ENCODE assay signal across 9 cellular contexts in genomic region chr15:39127925-39128617, GRCh38.
A peak's percentile ranks its signal among the peaks of the same experiment; 100 is the strongest.
DNase-seq lines count a peak whose midpoint lies in the region; ATAC-seq and TF ChIP-seq lines count a peak whose summit lies in the region.
"Had no signal": no experiment of that assay in that cellular context is flagged by ENCODE, and none has a peak within 500 bp of the region (broad histone marks: within the 10 kb centered on the region; RNA-seq: fewer than 3 reads in every experiment).

No MANE protein-coding gene starts in this region.

- DNase-seq in AG04450 (ENCODE audit: low read depth, low spot score) (peak; percentile 86), kidney glomerular epithelial cell (lab: John Stamatoyannopoulos, UW) (peak; percentile 99), head of caudate nucleus (no peak), T-helper 17 cell (no peak), CD14-positive monocyte (ENCODE audit: low spot score) (no peak)
- peak; percentile 7 for DNase-seq in activated naive CD8-positive, alpha-beta T cell treated with anti-CD3 and anti-CD28 coated beads, Interleukin-2, amount 50 U/mL, for 24 hours
- no peak for DNase-seq in activated naive CD4-positive, alpha-beta T cell treated with anti-CD3 and anti-CD28 coated beads, Interleukin-2, amount 10 ng/mL, durations not matched to agents 7 days and 5 days

- POLR2A ChIA-PET in AG04450 (lab: Yijun Ruan, JAX), result interaction anchor here (0.7 to 1.5 kb wide), 3 partner anchors 230 to 453 kb away, joined by 3 to 10 read pairs (median 4); partner anchors contain the start of gene THBS1

- H3K4me3 Mint-ChIP-seq in activated naive CD8-positive, alpha-beta T cell treated with anti-CD3 and anti-CD28 coated beads, Interleukin-2, amount 50 U/mL, for 24 hours, result no peak overlapping the region
- H3K4me3 Mint-ChIP-seq in T-helper 17 cell, result no peak overlapping the region
- no peak overlapping the region for H3K4me3 Mint-ChIP-seq in CD14-positive monocyte
- no peak overlapping the region for H3K4me3 Mint-ChIP-seq in activated naive CD4-positive, alpha-beta T cell treated with anti-CD3 and anti-CD28 coated beads, Interleukin-2, amount 10 ng/mL, durations not matched to agents 7 days and 5 days
- H3K4me3 Mint-ChIP-seq: dendritic cell treated with granulocyte-macrophage colony-stimulating factor and Interleukin-4, amounts not matched to agents 40 ng/mL and 50 ng/mL, for 4 days had no signal

- H3K9ac ChIP-seq in HUES6 (ENCODE audit: low read length), result peak overlapping the region; percentile 40

- no peaks in the 10 kb centered on the region for H3K36me3 Mint-ChIP-seq in activated naive CD8-positive, alpha-beta T cell treated with anti-CD3 and anti-CD28 coated beads, Interleukin-2, amount 50 U/mL, for 24 hours (ENCODE audit: low read depth)
- H3K36me3 Mint-ChIP-seq in T-helper 17 cell (ENCODE audit: low read depth), result no peaks in the 10 kb centered on the region
- H3K36me3 Mint-ChIP-seq in CD14-positive monocyte, result no peaks in the 10 kb centered on the region
- no peaks in the 10 kb centered on the region for H3K36me3 Mint-ChIP-seq in activated naive CD4-positive, alpha-beta T cell treated with anti-CD3 and anti-CD28 coated beads, Interleukin-2, amount 10 ng/mL, durations not matched to agents 7 days and 5 days

- peak; percentile 95 for ATAC-seq in activated naive CD8-positive, alpha-beta T cell treated with anti-CD3 and anti-CD28 coated beads, Interleukin-2, amount 50 U/mL, for 24 hours
- no peak for ATAC-seq in T-helper 17 cell

- no peak overlapping the region for H3K27ac Mint-ChIP-seq in activated naive CD8-positive, alpha-beta T cell treated with anti-CD3 and anti-CD28 coated beads, Interleukin-2, amount 50 U/mL, for 24 hours
- H3K27ac Mint-ChIP-seq in T-helper 17 cell (no peak overlapping the region), CD14-positive monocyte (no peak overlapping the region)
- no peak overlapping the region for H3K27ac Mint-ChIP-seq in activated naive CD4-positive, alpha-beta T cell treated with anti-CD3 and anti-CD28 coated beads, Interleukin-2, amount 10 ng/mL, durations not matched to agents 7 days and 5 days
- H3K27ac Mint-ChIP-seq: dendritic cell treated with granulocyte-macrophage colony-stimulating factor and Interleukin-4, amounts not matched to agents 40 ng/mL and 50 ng/mL, for 4 days had no signal

- peaks cover 10% of the 10 kb centered on the region for H3K4me1 Mint-ChIP-seq in activated naive CD8-positive, alpha-beta T cell treated with anti-CD3 and anti-CD28 coated beads, Interleukin-2, amount 50 U/mL, for 24 hours
- no peaks in the 10 kb centered on the region for H3K4me1 Mint-ChIP-seq in T-helper 17 cell
- no peaks in the 10 kb centered on the region for H3K4me1 Mint-ChIP-seq in CD14-positive monocyte
- no peaks in the 10 kb centered on the region for H3K4me1 Mint-ChIP-seq in activated naive CD4-positive, alpha-beta T cell treated with anti-CD3 and anti-CD28 coated beads, Interleukin-2, amount 10 ng/mL, durations not matched to agents 7 days and 5 days

- no peaks in the 10 kb centered on the region for H3K9me3 ChIP-seq in AG04450 (ENCODE audit: control insufficient read depth, insufficient read depth, low read length)
- H3K9me3 ChIP-seq in HUES6 (ENCODE audit: control insufficient read depth, insufficient read depth, low read depth, low read length), result no peaks in the 10 kb centered on the region
- H3K9me3 ChIP-seq in T-helper 17 cell (ENCODE audit: control insufficient read depth, low read length, poor library complexity, severe bottlenecking), result no peaks in the 10 kb centered on the region

- H3K27me3 ChIP-seq in AG04450 (ENCODE audit: control insufficient read depth, insufficient read depth, low read length) (no peaks in the 10 kb centered on the region), HUES6 (ENCODE audit: control insufficient read depth, insufficient read depth, low read length) (no peaks in the 10 kb centered on the region)

- H3K36me3 ChIP-seq in HUES6 (ENCODE audit: control insufficient read depth, insufficient read depth, low read length), result no peaks in the 10 kb centered on the region

- no peak overlapping the region for H3K4me3 ChIP-seq in AG04450 (ENCODE audit: low read depth, low read length)
- H3K4me3 ChIP-seq in HUES6 (ENCODE audit: low read depth, low read length), result no peak overlapping the region

- intact Hi-C loops in head of caudate nucleus (cut with DNase I) (no loop called here), CD14-positive monocyte (cut with micrococcal nuclease) (loop anchor here (5.0 to 10.0 kb wide), 3 partner anchors 454 to 629 kb away; partner anchors contain the start of gene THBS1 (in 1 of the 2))

- peaks cover 20% of the 10 kb centered on the region; the same call in 1 of the 2 replicates for H3K4me1 ChIP-seq in HUES6 (ENCODE audit: control insufficient read depth, insufficient read depth, low read length)

- CTCF ChIA-PET in AG04450 (lab: Charles Lee), result interaction anchor here (1.0 kb wide), 1 partner anchor 311 kb away, joined by 3 read pairs; no protein-coding TSS in a partner anchor
- CTCF ChIA-PET in activated naive CD4-positive, alpha-beta T cell treated with anti-CD3 and anti-CD28 coated beads, Interleukin-2, amount 10 ng/mL, durations not matched to agents 7 days and 5 days (lab: Charles Lee), result interaction anchor here (0.7 to 2.4 kb wide), 2 partner anchors 452 to 704 kb away, joined by 3 to 11 read pairs; partner anchors contain the start of gene THBS1

- no peak for TF ChIP-seq CTCF in AG04450 (IDR thresholded peaks at IDR 0.05; ENCODE audit: low read depth, low read length)
- no peak for TF ChIP-seq CTCF in CD14-positive monocyte (IDR thresholded peaks at IDR 0.05)

- H3K9me3 Mint-ChIP-seq in activated naive CD8-positive, alpha-beta T cell treated with anti-CD3 and anti-CD28 coated beads, Interleukin-2, amount 50 U/mL, for 24 hours, result no peaks in the 10 kb centered on the region
- no peaks in the 10 kb centered on the region for H3K9me3 Mint-ChIP-seq in CD14-positive monocyte
- H3K9me3 Mint-ChIP-seq in activated naive CD4-positive, alpha-beta T cell treated with anti-CD3 and anti-CD28 coated beads, Interleukin-2, amount 10 ng/mL, durations not matched to agents 7 days and 5 days, result no peaks in the 10 kb centered on the region
- H3K9me3 Mint-ChIP-seq: dendritic cell treated with granulocyte-macrophage colony-stimulating factor and Interleukin-4, amounts not matched to agents 40 ng/mL and 50 ng/mL, for 4 days had no signal

- H3K27ac ChIP-seq in AG04450 (ENCODE audit: low read depth, low read length), result peak overlapping the region; percentile 94
- peak overlapping the region; percentile 5; the same call in 1 of the 2 replicates for H3K27ac ChIP-seq in HUES6 (ENCODE audit: low read depth, low read length)

- H3K27me3 Mint-ChIP-seq in activated naive CD8-positive, alpha-beta T cell treated with anti-CD3 and anti-CD28 coated beads, Interleukin-2, amount 50 U/mL, for 24 hours, result peaks cover 9% of the 10 kb centered on the region
- H3K27me3 Mint-ChIP-seq in T-helper 17 cell (peaks cover 32% of the 10 kb centered on the region), CD14-positive monocyte (ENCODE audit: low read depth in 3 of 3) (peaks cover 0 to 2% (median 2%) of the 10 kb centered on the region in 3 donors)
- peaks cover 6% of the 10 kb centered on the region for H3K27me3 Mint-ChIP-seq in activated naive CD4-positive, alpha-beta T cell treated with anti-CD3 and anti-CD28 coated beads, Interleukin-2, amount 10 ng/mL, durations not matched to agents 7 days and 5 days

Comparison
In these comparisons a context has a peak if more than half of its experiments do, and no peak if none do; other contexts are left out.
1. DNase-seq: peak in AG04450 (single experiment), activated naive CD8-positive, alpha-beta T cell treated with anti-CD3 and anti-CD28 coated beads, Interleukin-2, amount 50 U/mL, for 24 hours (single experiment) and kidney glomerular epithelial cell (single experiment); none in head of caudate nucleus (0 of 42), T-helper 17 cell (0 of 3), CD14-positive monocyte (single experiment) and activated naive CD4-positive, alpha-beta T cell treated with anti-CD3 and anti-CD28 coated beads, Interleukin-2, amount 10 ng/mL, durations not matched to agents 7 days and 5 days (single experiment).